24 cellular contexts compared by ENCODE assay signal in the genomic region with DNA sequence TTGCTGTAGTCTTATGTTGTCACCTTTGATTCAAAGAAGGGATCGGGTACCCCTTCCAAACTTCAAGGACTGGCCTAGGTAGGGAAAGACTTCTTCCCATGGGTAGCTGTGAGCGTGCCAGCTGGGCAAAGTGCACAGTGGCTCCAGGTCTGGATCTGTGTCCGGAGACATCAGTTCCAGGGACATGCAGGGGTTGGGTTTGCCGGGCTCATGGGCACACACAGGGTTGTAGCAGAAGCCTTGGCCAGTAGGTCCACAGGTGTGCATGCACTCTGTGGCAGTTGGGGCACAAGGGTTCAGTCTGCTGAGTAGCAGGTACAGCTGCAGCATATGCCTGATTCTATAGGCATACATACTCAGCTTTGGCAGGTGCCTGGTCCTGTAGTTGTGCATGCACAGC.
"Had no signal": no experiment of that assay in that cellular context is flagged by ENCODE, and none has a peak within 500 bp of the region (broad histone marks: within the 10 kb centered on the region; RNA-seq: fewer than 3 reads in every experiment).

No MANE protein-coding gene starts in this region.

- H3K36me3 ChIP-seq: esophagus squamous epithelium, gastrocnemius medialis, heart right ventricle, left lung, lower lobe of right lung had no signal

- H3K27me3 ChIP-seq: dorsolateral prefrontal cortex, esophagus squamous epithelium, gastrocnemius medialis, heart right ventricle, left lung had no signal

- FAIRE-seq: colon, endothelial cell of umbilical vein, islet of Langerhans, keratinocyte had no signal

- H3K4me1 ChIP-seq: esophagus squamous epithelium, gastrocnemius medialis, heart right ventricle, left lung, lower lobe of right lung had no signal

- H3K27ac ChIP-seq: coronary artery, dorsolateral prefrontal cortex, esophagus squamous epithelium, gastrocnemius medialis, heart right ventricle, left lung, lower lobe of right lung had no signal

- ATAC-seq: esophagus mucosa, gastrocnemius medialis, heart right ventricle, left cardiac atrium, left lung, left ventricle myocardium superior had no signal

- H3K4me3 ChIP-seq: coronary artery, dorsolateral prefrontal cortex, esophagus squamous epithelium, gastrocnemius medialis, heart right ventricle, left lung, lower lobe of right lung had no signal

- DNase-seq: dermis blood vessel endothelial cell; dorsolateral prefrontal cortex; effector CD4-positive, alpha-beta T cell; effector memory CD4-positive, alpha-beta T cell; esophagus squamous epithelium; foreskin fibroblast; foreskin melanocyte; gastrocnemius medialis; glutamatergic neuron; head of caudate nucleus; heart right ventricle; hippocampal formation; left cardiac atrium; left lung; left ventricle myocardium superior; lower lobe of right lung; mesenchymal stem cell; midbrain had no signal

- H3K9me3 ChIP-seq: gastrocnemius medialis, lower lobe of right lung had no signal
